12 cellular contexts compared by ENCODE assay signal in genomic region chr2:225735844-225736243, GRCh38.
DNase-seq lines count a peak whose midpoint lies in the region; ATAC-seq and TF ChIP-seq lines count a peak whose summit lies in the region.
"Had no signal": no experiment of that assay in that cellular context is flagged by ENCODE, and none has a peak within 500 bp of the region (broad histone marks: within the 10 kb centered on the region; RNA-seq: fewer than 3 reads in every experiment).

No MANE protein-coding gene starts in this region.

- no peak overlapping the region for H3K18ac ChIP-seq in IMR-90 (ENCODE audit: low read depth, low read length)

- no peaks in the 10 kb centered on the region for H3K9me3 ChIP-seq in IMR-90 (ENCODE audit: control insufficient read depth, insufficient read depth, low read length)
- H3K9me3 ChIP-seq in spleen: no peaks in the 10 kb centered on the region
- H3K9me3 ChIP-seq: prostate gland had no signal

- H2AK5ac ChIP-seq in IMR-90 (ENCODE audit: low read depth, low read length): no peak overlapping the region

- H4K20me1 ChIP-seq in IMR-90 (ENCODE audit: insufficient read depth, low read length): no peaks in the 10 kb centered on the region

- DNase-seq in AG09309 (ENCODE audit: low read depth): peak; percentile 67
- DNase-seq in IMR-90: peak; percentile 95
- DNase-seq in brain microvascular endothelial cell: peak; percentile 92
- peak; percentile 1 for DNase-seq in kidney tubule cell (ENCODE audit: low spot score)
- no peak for DNase-seq in spleen
- no peak for DNase-seq in NCI-H1436 (lab: John Stamatoyannopoulos, UW)
- DNase-seq in NK-92 (lab: John Stamatoyannopoulos, UW; ENCODE audit: unreplicated experiment): no peak
- DNase-seq: CD4-positive, CD25-positive, alpha-beta regulatory T cell; left ventricle myocardium superior had no signal

- H2AK9ac ChIP-seq in IMR-90 (replicated peaks; ENCODE audit: low read depth, low read length, poor library complexity): no peak overlapping the region

- H3K79me1 ChIP-seq in IMR-90 (ENCODE audit: low read depth in 1 of 2, low read length in 2 of 2): no peaks in the 10 kb centered on the region

- in situ Hi-C loops in IMR-90 (cut with MboI; ENCODE audit: low sequenced_read_pairs) (no loop called here), brain microvascular endothelial cell (cut with HindIII; ENCODE audit: low pct_ligation_motif_present, low sequenced_read_pairs) (no loop called here)

- ATAC-seq in IMR-90 (ENCODE audit: low read depth) (peak; percentile 87), GM21723 (IDR thresholded peaks at IDR 0.05; ENCODE audit: unreplicated experiment) (no peak)
- ATAC-seq: K562, left ventricle myocardium superior had no signal

- dilution Hi-C loops in IMR-90 (cut with HindIII; ENCODE audit: low sequenced_read_pairs, unreplicated experiment): no loop called here

- no peak overlapping the region for H3K56ac ChIP-seq in IMR-90 (ENCODE audit: extremely low read depth, insufficient read depth, low read length)

- CTCF ChIA-PET in IMR-90 (lab: Yijun Ruan, JAX): interaction anchor here (0.5 kb wide), 1 partner anchor 83 kb away, joined by 4 read pairs; no protein-coding TSS in a partner anchor

- no peak overlapping the region for H2BK5ac ChIP-seq in IMR-90 (ENCODE audit: low read depth, low read length, poor library complexity, severe bottlenecking)

- H3K27ac ChIP-seq in IMR-90 (ENCODE audit: insufficient read depth, low read length): no peak overlapping the region
- H3K27ac ChIP-seq in brain microvascular endothelial cell: no peak overlapping the region
- no peak overlapping the region for H3K27ac ChIP-seq in spleen
- H3K27ac ChIP-seq: prostate gland had no signal

- H2AFZ ChIP-seq in IMR-90 (replicated peaks; ENCODE audit: low read length, poor library complexity): no peak overlapping the region

- no peak overlapping the region for H3K4ac ChIP-seq in IMR-90 (ENCODE audit: low read depth, low read length)

- no TSS peak for BruUV-seq in IMR-90 (replicated peaks; lab: Mats Ljungman, UMichigan)

- H3K4me1 ChIP-seq in IMR-90 (ENCODE audit: control insufficient read depth, insufficient read depth, low read length) (peaks cover 2% of the 10 kb centered on the region), spleen (no peaks in the 10 kb centered on the region)
- H3K4me1 ChIP-seq: prostate gland had no signal

- H3K36me3 ChIP-seq in IMR-90 (ENCODE audit: control insufficient read depth, insufficient read depth, low read length) (no peaks in the 10 kb centered on the region), brain microvascular endothelial cell (replicated peaks) (no peaks in the 10 kb centered on the region), spleen (no peaks in the 10 kb centered on the region)
- H3K36me3 ChIP-seq: prostate gland had no signal

- no CpG with 5 or more reads among the region's 3 CpGs for WGBS in IMR-90 (ENCODE audit: extremely low coverage in 2 of 2, insufficient read length in 1 of 2), 2 experiments
- WGBS in spleen, 5 donors: 25 to 76% (median 29%) methylated on average over 3 of the region's 3 CpGs

- intact Hi-C loops in IMR-90 (cut with micrococcal nuclease) (no loop called here), spleen (cut with DNase I; ENCODE audit: low total_unique reads) (no loop called here)

- no peaks in the 10 kb centered on the region for H3K27me3 ChIP-seq in IMR-90 (ENCODE audit: control insufficient read depth, insufficient read depth, low read length)
- no peaks in the 10 kb centered on the region for H3K27me3 ChIP-seq in brain microvascular endothelial cell (replicated peaks)
- H3K27me3 ChIP-seq in spleen (replicated peaks in 1 of 7): peaks cover 0 to 12% (median 0%) of the 10 kb centered on the region in 7 donors

- H3K9ac ChIP-seq in IMR-90 (ENCODE audit: low read depth, low read length): no peak overlapping the region

- no peak overlapping the region for H3K14ac ChIP-seq in IMR-90 (replicated peaks; ENCODE audit: low read depth, low read length)

- H4K5ac ChIP-seq in IMR-90 (ENCODE audit: low read depth, low read length): no peak overlapping the region

- H2BK15ac ChIP-seq in IMR-90 (ENCODE audit: low read depth, low read length): no peak overlapping the region

- 0 out of 2 replicates have a peak, but pooled peaks have one; percentile 8 for TF ChIP-seq RAD21 in IMR-90 (IDR thresholded peaks at IDR 0.05; ENCODE audit: low read length)

- H3K23ac ChIP-seq in IMR-90 (ENCODE audit: low read depth, low read length): no peak overlapping the region

- no peak overlapping the region for H4K91ac ChIP-seq in IMR-90 (ENCODE audit: insufficient read depth, low read depth, low read length)

- H3K4me2 ChIP-seq in IMR-90 (ENCODE audit: low read depth, low read length): 0 out of 2 replicates have a peak overlapping the region, but pooled peaks have one; percentile 35

- TF ChIP-seq CTCF in AG09309 (IDR thresholded peaks at IDR 0.05; ENCODE audit: control insufficient read depth, insufficient read depth, low read depth, low read length, missing control alignments): no peak
- TF ChIP-seq CTCF in IMR-90 (conservative IDR thresholded peaks at IDR 0.05; ENCODE audit: low read depth, low read length): no peak
- no peak for TF ChIP-seq CTCF in brain microvascular endothelial cell (IDR thresholded peaks at IDR 0.05; ENCODE audit: low read depth, low read length, missing control alignments)
- no peak for TF ChIP-seq CTCF in spleen (IDR thresholded peaks at IDR 0.05 in 8 of 11, conservative IDR thresholded peaks at IDR 0.05 in 3 of 11)

- peaks cover 6% of the 10 kb centered on the region; the same call in 1 of the 2 replicates for H3K9me1 ChIP-seq in IMR-90 (ENCODE audit: insufficient read depth, low read length)

- H2BK120ac ChIP-seq in IMR-90 (ENCODE audit: low read depth, low read length): no peak overlapping the region

- POLR2A ChIA-PET in IMR-90 (lab: Charles Lee; ENCODE audit: unreplicated experiment): interaction anchor here (0.6 kb wide), 1 partner anchor 1383 kb away, joined by 3 read pairs; no protein-coding TSS in a partner anchor

- no peak overlapping the region for H4K8ac ChIP-seq in IMR-90 (ENCODE audit: low read depth in 2 of 2, low read length in 2 of 2)

- TF ChIP-seq POLR2A in IMR-90 (IDR thresholded peaks at IDR 0.05; ENCODE audit: low read depth, low read length): no peak
- TF ChIP-seq POLR2A in spleen (IDR thresholded peaks at IDR 0.05): no peak

- H3K4me3 ChIP-seq in AG09309 (ENCODE audit: control insufficient read depth, low read depth, low read length): no peak overlapping the region
- H3K4me3 ChIP-seq in IMR-90 (ENCODE audit: insufficient read depth, low read depth, low read length): no peak overlapping the region
- H3K4me3 ChIP-seq in brain microvascular endothelial cell (ENCODE audit: low read depth, low read length): no peak overlapping the region
- no peak overlapping the region for H3K4me3 ChIP-seq in spleen
- H3K4me3 ChIP-seq: K562, prostate gland had no signal

- no peak overlapping the region for H2BK20ac ChIP-seq in IMR-90 (ENCODE audit: low read depth, low read length)

TF ChIP-seq in IMR-90, 13 proteins besides CTCF, POLR2A, EP300 and RAD21:
- TF ChIP-seq NFE2L2 (IDR thresholded peaks at IDR 0.05; ENCODE audit: low read depth, low read length) (peak; percentile 40; the same call in 1 of the 2 replicates), CHD1 (IDR thresholded peaks at IDR 0.05; ENCODE audit: low read depth, low read length) (no peak), MAFK (IDR thresholded peaks at IDR 0.05; ENCODE audit: low read depth, low read length) (peak; percentile 74), CEBPB (IDR thresholded peaks at IDR 0.05; ENCODE audit: low read depth, low read length) (0 out of 2 replicates have a peak, but pooled peaks have one; percentile 1), MAZ (IDR thresholded peaks at IDR 0.05; ENCODE audit: borderline replicate concordance, low read depth, low read length) (no peak), FOS (IDR thresholded peaks at IDR 0.05; ENCODE audit: low read depth, low read length) (peak; percentile 72; the same call in 1 of the 2 replicates)

Comparison
In these comparisons a context has a peak if more than half of its experiments do, and no peak if none do; other contexts are left out.
1. DNase-seq: peak in AG09309 (single experiment), IMR-90 (single experiment), brain microvascular endothelial cell (single experiment) and kidney tubule cell (single experiment); none in spleen (single experiment), NCI-H1436 (single experiment) and NK-92 (single experiment).